Comparison of ENCODE assay signal across 24 cellular contexts in the genomic region with DNA sequence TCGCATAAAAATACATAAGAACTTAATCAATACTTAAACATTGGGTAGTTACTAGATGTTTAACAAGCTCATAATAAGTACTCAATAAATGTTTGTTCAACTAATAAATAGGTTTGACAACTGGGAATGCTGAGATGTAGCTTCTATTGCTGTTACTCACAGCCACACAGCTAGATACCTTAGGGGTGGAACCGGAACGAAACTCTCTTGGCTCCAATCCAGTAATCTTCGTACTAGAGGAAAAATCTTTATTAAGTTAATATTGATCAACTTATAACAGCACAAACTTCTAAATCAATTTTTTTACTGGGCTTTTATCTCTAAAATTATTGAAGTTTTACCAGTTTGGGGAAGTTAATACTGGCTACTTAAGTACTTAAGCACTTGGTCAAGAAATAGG.
"Had no signal": no experiment of that assay in that cellular context is flagged by ENCODE, and none has a peak within 500 bp of the region (broad histone marks: within the 10 kb centered on the region; RNA-seq: fewer than 3 reads in every experiment).

No MANE protein-coding gene starts in this region.

- H3K27ac ChIP-seq: left lung, lower lobe of right lung, neural progenitor cell, neutrophil, right atrium auricular region, right lobe of liver, tibial nerve, uterus had no signal

- H3K4me1 ChIP-seq: left lung, lower lobe of right lung, right atrium auricular region, right lobe of liver, tibial nerve, uterus had no signal

- H3K9ac ChIP-seq: neural progenitor cell had no signal

- H3K4me3 ChIP-seq: left lung, lower lobe of right lung, neural progenitor cell, right atrium auricular region, right lobe of liver, skin epidermis, tibial nerve, uterus had no signal

- ATAC-seq: left colon; left lung; natural killer cell; right lobe of liver; stimulated activated naive B cell treated with anti-CD40 and anti-IgM and Interleukin-4, amounts not matched to agents 10 μg/mL and 1 μg/mL and 100 μg/mL, for 72 hours; stimulated activated naive CD8-positive, alpha-beta T cell treated with anti-CD3 and anti-CD28 coated beads, Interleukin-15, Interleukin-2, amounts not matched to agents 100 U/mL and 50 U/mL, for 24 hours had no signal

- DNase-seq: hippocampal formation; kidney glomerular epithelial cell; left colon; left lung; lower lobe of right lung; mammary epithelial cell; mesenchymal stem cell; naive B cell; natural killer cell; nephron progenitor cell; occipital lobe; right lobe of liver; stimulated activated CD4-positive, alpha-beta T cell treated with anti-CD3 and anti-CD28 coated beads, Interleukin-12 subunit alpha, Interleukin-12 subunit beta, amount 100 ng/mL, for 4 hours; stimulated activated CD4-positive, alpha-beta T cell treated with anti-CD3 and anti-CD28 coated beads, Interleukin-15, amount 100 ng/mL, for 24 hours; stimulated activated CD4-positive, alpha-beta T cell treated with anti-CD3 and anti-CD28 coated beads, Interleukin-2, amount 100 ng/mL, for 24 hours; stimulated activated CD4-positive, alpha-beta T cell treated with anti-CD3 and anti-CD28 coated beads, Interleukin-4, amount 100 ng/mL, for 1 hour; stimulated activated naive B cell treated with anti-CD40 and anti-IgM and Interleukin-4, amounts not matched to agents 10 μg/mL and 1 μg/mL and 100 μg/mL, for 72 hours; stimulated activated naive CD8-positive, alpha-beta T cell treated with anti-CD3 and anti-CD28 coated beads, Interleukin-15, Interleukin-2, amounts not matched to agents 100 U/mL and 50 U/mL, for 24 hours; uterus had no signal

- H3K9me3 ChIP-seq: left lung, lower lobe of right lung, neutrophil, right atrium auricular region, right lobe of liver, tibial nerve, uterus had no signal

- H3K27me3 ChIP-seq: right atrium auricular region, right lobe of liver had no signal

- H3K4me2 ChIP-seq: neural progenitor cell had no signal

- H2AFZ ChIP-seq: neural progenitor cell had no signal

- H3K36me3 ChIP-seq: left lung, lower lobe of right lung, neural progenitor cell, neutrophil, right atrium auricular region, right lobe of liver, tibial nerve, uterus had no signal
